ENCODE assay signal across 8 cellular contexts in the genomic region with DNA sequence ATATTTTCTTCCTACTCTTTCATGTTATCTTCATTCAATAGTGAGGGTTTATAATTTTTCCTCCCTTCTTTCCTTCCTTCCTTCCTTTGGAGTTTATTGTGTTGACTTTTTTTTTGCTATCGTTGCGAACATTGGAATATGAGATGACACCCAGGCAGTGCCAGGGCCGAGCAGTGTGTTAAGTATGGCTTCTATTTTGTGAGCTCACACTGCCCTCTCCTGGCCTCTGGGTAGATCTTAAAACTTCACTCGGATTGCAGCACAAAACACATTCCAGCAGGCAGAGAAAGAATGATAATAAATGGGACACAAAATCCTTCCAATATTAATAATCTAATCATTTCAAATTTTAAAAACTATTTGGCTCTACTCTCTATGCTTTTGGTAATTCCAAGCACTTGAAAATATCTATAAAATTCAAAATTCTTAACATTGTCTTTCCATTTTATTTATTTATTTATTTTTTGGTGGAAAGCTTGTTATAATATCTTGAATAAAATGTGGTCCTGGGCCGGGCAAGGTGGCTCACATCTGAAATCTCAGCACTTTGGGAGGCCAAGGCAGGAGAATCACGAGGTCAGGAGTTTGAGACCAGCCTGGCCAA.
DNase-seq lines count a peak whose midpoint lies in the region; ATAC-seq and TF ChIP-seq lines count a peak whose summit lies in the region.

No MANE protein-coding gene starts in this region.

- peak; percentile 84 for ATAC-seq in CD4-positive, alpha-beta T cell (ENCODE audit: poor library complexity)
- peak; percentile 63 for ATAC-seq in GM21447 (IDR thresholded peaks at IDR 0.05; ENCODE audit: unreplicated experiment)

- H3K4me3 ChIP-seq in LNCaP clone FGC (ENCODE audit: low read depth, low read length), result no peak overlapping the region
- no peak overlapping the region for H3K4me3 ChIP-seq in SJCRH30
- H3K4me3 ChIP-seq in vagina, result no peak overlapping the region

- H3K27me3 Mint-ChIP-seq in CD4-positive, alpha-beta T cell, result peaks cover 11% of the 10 kb centered on the region
- peaks cover 6% of the 10 kb centered on the region for H3K27me3 Mint-ChIP-seq in progenitor cell of endocrine pancreas

- CTCF ChIA-PET in CD4-positive, alpha-beta T cell (lab: Charles Lee), result interaction anchor here (0.6 to 1.0 kb wide), 4 partner anchors 167 to 565 kb away, joined by 3 to 7 read pairs (median 5); no protein-coding TSS in a partner anchor

- H3K9me3 ChIP-seq in CD4-positive, alpha-beta T cell (ENCODE audit: control insufficient read depth, low read length), result no peaks in the 10 kb centered on the region
- H3K9me3 ChIP-seq in SJCRH30 (replicated peaks) (0 out of 2 replicates have a peak, but pooled peaks cover 2% of the 10 kb centered on the region), vagina (no peaks in the 10 kb centered on the region)

- H3K4me3 Mint-ChIP-seq in CD4-positive, alpha-beta T cell, result no peak overlapping the region
- H3K4me3 Mint-ChIP-seq in progenitor cell of endocrine pancreas (ENCODE audit: low read depth), result no peak overlapping the region

- POLR2A ChIA-PET in CD4-positive, alpha-beta T cell (lab: Charles Lee), result interaction anchor here (0.8 kb wide), 1 partner anchor 52 kb away, joined by 3 read pairs; no protein-coding TSS in a partner anchor

- TF ChIP-seq CTCF in CD4-positive, alpha-beta T cell (IDR thresholded peaks at IDR 0.05), result peak; percentile 85
- TF ChIP-seq CTCF in LNCaP clone FGC (IDR thresholded peaks at IDR 0.05; ENCODE audit: control insufficient read depth, extremely low read depth, insufficient read depth), result peak; percentile 77
- TF ChIP-seq CTCF in progenitor cell of endocrine pancreas (IDR thresholded peaks at IDR 0.05; ENCODE audit: unreplicated experiment), result peak; percentile 88
- TF ChIP-seq CTCF in vagina (IDR thresholded peaks at IDR 0.05), result peak in 2 of 3 experiments; percentile 54 to 62

- intact Hi-C loops in CD4-positive, alpha-beta T cell (cut with DNase I, micrococcal nuclease), result loop anchor here (1.0 to 5.0 kb wide), 12 partner anchors 164 to 673 kb away; no protein-coding TSS in a partner anchor
- intact Hi-C loops in vagina (cut with DNase I), result loop anchor here (10.0 kb wide), 1 partner anchor 547 kb away; no protein-coding TSS in a partner anchor

- H3K36me3 ChIP-seq in SJCRH30 (no peaks in the 10 kb centered on the region), vagina (no peaks in the 10 kb centered on the region)

- no peak overlapping the region for H3K27ac Mint-ChIP-seq in CD4-positive, alpha-beta T cell
- no peak overlapping the region for H3K27ac Mint-ChIP-seq in progenitor cell of endocrine pancreas

- peak; percentile 41 to 61 (median 50) for DNase-seq in CD4-positive, alpha-beta T cell
- DNase-seq in LNCaP clone FGC (ENCODE audit: low read depth), result peak; percentile 74
- DNase-seq in SJCRH30, result peak; percentile 63 to 86
- DNase-seq in activated naive CD4-positive, alpha-beta T cell (lab: John Stamatoyannopoulos, UW), result peak in 3 of 4 experiments; percentile 1 to 37 (median 19)
- DNase-seq in glomerular visceral epithelial cell (ENCODE audit: extremely low spot score), result peak; percentile 73
- DNase-seq in progenitor cell of endocrine pancreas (ENCODE audit: low spot score, unreplicated experiment), result peak; percentile 46
- DNase-seq in vagina (ENCODE audit: extremely low spot score in 2 of 2), result no peak

- H3K27ac ChIP-seq in CD4-positive, alpha-beta T cell (ENCODE audit: low read depth, low read length), result no peak overlapping the region
- H3K27ac ChIP-seq in SJCRH30 (no peak overlapping the region), vagina (no peak overlapping the region)

- H3K27me3 ChIP-seq in CD4-positive, alpha-beta T cell (ENCODE audit: control insufficient read depth, insufficient read depth, low read length), result no peaks in the 10 kb centered on the region
- H3K27me3 ChIP-seq in SJCRH30 (no peaks in the 10 kb centered on the region), vagina (no peaks in the 10 kb centered on the region)

- H3K9me3 Mint-ChIP-seq in CD4-positive, alpha-beta T cell, result no peaks in the 10 kb centered on the region
- H3K9me3 Mint-ChIP-seq in progenitor cell of endocrine pancreas (ENCODE audit: low read depth), result peaks cover 4% of the 10 kb centered on the region

- H3K4me1 Mint-ChIP-seq in CD4-positive, alpha-beta T cell (ENCODE audit: low read depth), result peaks cover 13% of the 10 kb centered on the region
- H3K4me1 Mint-ChIP-seq in progenitor cell of endocrine pancreas (ENCODE audit: low read depth), result no peaks in the 10 kb centered on the region

- TF ChIP-seq POLR2A in vagina (IDR thresholded peaks at IDR 0.05), result no peak

- no peaks in the 10 kb centered on the region for H3K36me3 Mint-ChIP-seq in CD4-positive, alpha-beta T cell (ENCODE audit: low read depth)
- H3K36me3 Mint-ChIP-seq in progenitor cell of endocrine pancreas (ENCODE audit: insufficient read depth), result no peaks in the 10 kb centered on the region

- H3K4me1 ChIP-seq in SJCRH30 (peaks cover 16% of the 10 kb centered on the region), vagina (peaks cover 6% of the 10 kb centered on the region)

Comparison
In these comparisons a context has a peak if more than half of its experiments do, and no peak if none do; other contexts are left out.
1. DNase-seq: peak in CD4-positive, alpha-beta T cell (10 of 10), LNCaP clone FGC (single experiment), SJCRH30 (2 of 2), activated naive CD4-positive, alpha-beta T cell (3 of 4), glomerular visceral epithelial cell (single experiment) and progenitor cell of endocrine pancreas (single experiment); none in vagina (0 of 2).
2. Peak in every context shown above with its lines, with median percentiles within 50 percentile points of each other: CTCF ChIP-seq.